In the genomic region with DNA sequence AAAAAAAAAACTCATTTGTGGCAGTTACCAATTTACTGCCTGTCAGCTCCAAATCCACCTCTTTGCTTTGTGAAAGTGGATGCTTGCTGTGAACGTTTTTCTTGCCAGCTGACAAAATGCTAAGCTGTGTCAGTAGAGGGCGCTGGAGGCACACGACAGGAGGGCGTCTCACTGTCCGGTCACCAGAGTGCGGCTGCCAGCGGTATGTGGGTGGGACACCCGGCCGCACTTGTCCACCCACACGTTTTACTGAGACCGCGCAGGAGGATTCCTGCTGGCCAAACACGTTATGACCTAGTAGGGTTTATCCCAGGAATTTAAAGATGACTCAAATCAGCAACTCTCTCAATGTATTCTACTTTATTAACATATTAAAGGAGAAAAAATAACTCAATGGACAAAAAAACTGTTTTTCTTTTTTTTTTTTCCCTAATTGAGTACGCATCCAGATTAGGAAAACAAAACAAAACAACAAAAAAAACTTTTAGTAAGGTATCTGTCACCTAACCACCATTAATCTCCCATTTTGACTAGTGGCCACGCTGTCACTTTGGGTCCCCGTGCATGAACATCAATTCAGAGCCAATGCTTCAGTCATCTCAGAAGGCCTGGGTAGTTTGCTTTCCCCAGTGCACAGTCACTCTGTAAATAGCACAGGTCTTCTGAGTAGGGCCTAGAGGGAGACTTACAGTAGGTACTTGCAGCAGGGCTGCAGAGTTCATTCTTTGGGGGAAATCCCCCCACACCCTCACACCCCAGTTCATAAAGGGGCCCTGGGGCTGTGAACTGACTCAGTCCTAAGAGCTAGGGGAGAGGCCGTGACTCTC, we compare ENCODE assay signal across 1 cellular context.
A peak's percentile ranks its signal among the peaks of the same experiment; 100 is the strongest.
TF ChIP-seq lines count a peak whose summit lies in the region.

No MANE protein-coding gene starts in this region.

TF ChIP-seq in GM12878, 131 proteins besides CTCF, POLR2A, EP300 and RAD21 (continued from another document and continues in another):
- TF ChIP-seq, protein P1, sequence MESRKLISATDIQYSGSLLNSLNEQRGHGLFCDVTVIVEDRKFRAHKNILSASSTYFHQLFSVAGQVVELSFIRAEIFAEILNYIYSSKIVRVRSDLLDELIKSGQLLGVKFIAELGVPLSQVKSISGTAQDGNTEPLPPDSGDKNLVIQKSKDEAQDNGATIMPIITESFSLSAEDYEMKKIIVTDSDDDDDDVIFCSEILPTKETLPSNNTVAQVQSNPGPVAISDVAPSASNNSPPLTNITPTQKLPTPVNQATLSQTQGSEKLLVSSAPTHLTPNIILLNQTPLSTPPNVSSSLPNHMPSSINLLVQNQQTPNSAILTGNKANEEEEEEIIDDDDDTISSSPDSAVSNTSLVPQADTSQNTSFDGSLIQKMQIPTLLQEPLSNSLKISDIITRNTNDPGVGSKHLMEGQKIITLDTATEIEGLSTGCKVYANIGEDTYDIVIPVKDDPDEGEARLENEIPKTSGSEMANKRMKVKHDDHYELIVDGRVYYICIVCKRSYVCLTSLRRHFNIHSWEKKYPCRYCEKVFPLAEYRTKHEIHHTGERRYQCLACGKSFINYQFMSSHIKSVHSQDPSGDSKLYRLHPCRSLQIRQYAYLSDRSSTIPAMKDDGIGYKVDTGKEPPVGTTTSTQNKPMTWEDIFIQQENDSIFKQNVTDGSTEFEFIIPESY (IDR thresholded peaks at IDR 0.05), result 0 out of 2 replicates have a peak, but pooled peaks have one; percentile 4
- TF ChIP-seq SUZ12 (IDR thresholded peaks at IDR 0.05; ENCODE audit: unreplicated experiment) (no peak), NR2C2 (IDR thresholded peaks at IDR 0.05; ENCODE audit: borderline replicate concordance, control insufficient read depth, insufficient read length, low read depth) (no peak), HDAC6 (IDR thresholded peaks at IDR 0.05; ENCODE audit: unreplicated experiment) (no peak), NRF1 (conservative IDR thresholded peaks at IDR 0.05; ENCODE audit: low read depth, low read length) (no peak), RAD51 (IDR thresholded peaks at IDR 0.05) (no peak), MXI1 (IDR thresholded peaks at IDR 0.05; ENCODE audit: low read depth, low read length) (no peak), KAT2A (conservative IDR thresholded peaks at IDR 0.05; ENCODE audit: control insufficient read depth, low read depth, low read length) (no peak), SREBF2 (IDR thresholded peaks at IDR 0.05; ENCODE audit: low read length) (no peak), ASH2L (IDR thresholded peaks at IDR 0.05; ENCODE audit: borderline replicate concordance, low read depth) (no peak), NBN (IDR thresholded peaks at IDR 0.05) (0 out of 2 replicates have a peak, but pooled peaks have one; percentile 12), SIN3A (IDR thresholded peaks at IDR 0.05; ENCODE audit: low read depth, low read length) (no peak), MYC (IDR thresholded peaks at IDR 0.05; ENCODE audit: insufficient read depth, insufficient read length, insufficient replicate concordance, low read length, severe bottlenecking) (no peak), ZNF207 (IDR thresholded peaks at IDR 0.05; ENCODE audit: borderline replicate concordance) (0 out of 2 replicates have a peak, but pooled peaks have one; percentile 36), YY1 (IDR thresholded peaks at IDR 0.05; ENCODE audit: low read depth, low read length) (peak; percentile 51; the same call in 1 of the 2 replicates), MTA3 (IDR thresholded peaks at IDR 0.05; ENCODE audit: borderline replicate concordance, low read length) (no peak), NFYA (IDR thresholded peaks at IDR 0.05; ENCODE audit: borderline replicate concordance, low read depth, low read length) (no peak), KLF5 (IDR thresholded peaks at IDR 0.05; ENCODE audit: partially characterized antibody) (no peak), FOXK2 (IDR thresholded peaks at IDR 0.05) (no peak), PAX8 (IDR thresholded peaks at IDR 0.05) (no peak), GABPA (IDR thresholded peaks at IDR 0.05; ENCODE audit: low read depth) (0 out of 2 replicates have a peak, but pooled peaks have one; percentile 6), JUNB (IDR thresholded peaks at IDR 0.05) (peak; percentile 68), SMC3 (IDR thresholded peaks at IDR 0.05; ENCODE audit: borderline replicate concordance, low read length) (peak; percentile 80)
- TF ChIP-seq, protein P2, sequence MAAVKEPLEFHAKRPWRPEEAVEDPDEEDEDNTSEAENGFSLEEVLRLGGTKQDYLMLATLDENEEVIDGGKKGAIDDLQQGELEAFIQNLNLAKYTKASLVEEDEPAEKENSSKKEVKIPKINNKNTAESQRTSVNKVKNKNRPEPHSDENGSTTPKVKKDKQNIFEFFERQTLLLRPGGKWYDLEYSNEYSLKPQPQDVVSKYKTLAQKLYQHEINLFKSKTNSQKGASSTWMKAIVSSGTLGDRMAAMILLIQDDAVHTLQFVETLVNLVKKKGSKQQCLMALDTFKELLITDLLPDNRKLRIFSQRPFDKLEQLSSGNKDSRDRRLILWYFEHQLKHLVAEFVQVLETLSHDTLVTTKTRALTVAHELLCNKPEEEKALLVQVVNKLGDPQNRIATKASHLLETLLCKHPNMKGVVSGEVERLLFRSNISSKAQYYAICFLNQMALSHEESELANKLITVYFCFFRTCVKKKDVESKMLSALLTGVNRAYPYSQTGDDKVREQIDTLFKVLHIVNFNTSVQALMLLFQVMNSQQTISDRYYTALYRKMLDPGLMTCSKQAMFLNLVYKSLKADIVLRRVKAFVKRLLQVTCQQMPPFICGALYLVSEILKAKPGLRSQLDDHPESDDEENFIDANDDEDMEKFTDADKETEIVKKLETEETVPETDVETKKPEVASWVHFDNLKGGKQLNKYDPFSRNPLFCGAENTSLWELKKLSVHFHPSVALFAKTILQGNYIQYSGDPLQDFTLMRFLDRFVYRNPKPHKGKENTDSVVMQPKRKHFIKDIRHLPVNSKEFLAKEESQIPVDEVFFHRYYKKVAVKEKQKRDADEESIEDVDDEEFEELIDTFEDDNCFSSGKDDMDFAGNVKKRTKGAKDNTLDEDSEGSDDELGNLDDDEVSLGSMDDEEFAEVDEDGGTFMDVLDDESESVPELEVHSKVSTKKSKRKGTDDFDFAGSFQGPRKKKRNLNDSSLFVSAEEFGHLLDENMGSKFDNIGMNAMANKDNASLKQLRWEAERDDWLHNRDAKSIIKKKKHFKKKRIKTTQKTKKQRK (IDR thresholded peaks at IDR 0.05; ENCODE audit: low read depth, low read length), result no peak
- TF ChIP-seq, protein P3, sequence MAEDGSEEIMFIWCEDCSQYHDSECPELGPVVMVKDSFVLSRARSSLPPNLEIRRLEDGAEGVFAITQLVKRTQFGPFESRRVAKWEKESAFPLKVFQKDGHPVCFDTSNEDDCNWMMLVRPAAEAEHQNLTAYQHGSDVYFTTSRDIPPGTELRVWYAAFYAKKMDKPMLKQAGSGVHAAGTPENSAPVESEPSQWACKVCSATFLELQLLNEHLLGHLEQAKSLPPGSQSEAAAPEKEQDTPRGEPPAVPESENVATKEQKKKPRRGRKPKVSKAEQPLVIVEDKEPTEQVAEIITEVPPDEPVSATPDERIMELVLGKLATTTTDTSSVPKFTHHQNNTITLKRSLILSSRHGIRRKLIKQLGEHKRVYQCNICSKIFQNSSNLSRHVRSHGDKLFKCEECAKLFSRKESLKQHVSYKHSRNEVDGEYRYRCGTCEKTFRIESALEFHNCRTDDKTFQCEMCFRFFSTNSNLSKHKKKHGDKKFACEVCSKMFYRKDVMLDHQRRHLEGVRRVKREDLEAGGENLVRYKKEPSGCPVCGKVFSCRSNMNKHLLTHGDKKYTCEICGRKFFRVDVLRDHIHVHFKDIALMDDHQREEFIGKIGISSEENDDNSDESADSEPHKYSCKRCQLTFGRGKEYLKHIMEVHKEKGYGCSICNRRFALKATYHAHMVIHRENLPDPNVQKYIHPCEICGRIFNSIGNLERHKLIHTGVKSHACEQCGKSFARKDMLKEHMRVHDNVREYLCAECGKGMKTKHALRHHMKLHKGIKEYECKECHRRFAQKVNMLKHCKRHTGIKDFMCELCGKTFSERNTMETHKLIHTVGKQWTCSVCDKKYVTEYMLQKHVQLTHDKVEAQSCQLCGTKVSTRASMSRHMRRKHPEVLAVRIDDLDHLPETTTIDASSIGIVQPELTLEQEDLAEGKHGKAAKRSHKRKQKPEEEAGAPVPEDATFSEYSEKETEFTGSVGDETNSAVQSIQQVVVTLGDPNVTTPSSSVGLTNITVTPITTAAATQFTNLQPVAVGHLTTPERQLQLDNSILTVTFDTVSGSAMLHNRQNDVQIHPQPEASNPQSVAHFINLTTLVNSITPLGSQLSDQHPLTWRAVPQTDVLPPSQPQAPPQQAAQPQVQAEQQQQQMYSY (CRISPR knock-in tag; IDR thresholded peaks at IDR 0.05), result no peak
- TF ChIP-seq, protein P4, sequence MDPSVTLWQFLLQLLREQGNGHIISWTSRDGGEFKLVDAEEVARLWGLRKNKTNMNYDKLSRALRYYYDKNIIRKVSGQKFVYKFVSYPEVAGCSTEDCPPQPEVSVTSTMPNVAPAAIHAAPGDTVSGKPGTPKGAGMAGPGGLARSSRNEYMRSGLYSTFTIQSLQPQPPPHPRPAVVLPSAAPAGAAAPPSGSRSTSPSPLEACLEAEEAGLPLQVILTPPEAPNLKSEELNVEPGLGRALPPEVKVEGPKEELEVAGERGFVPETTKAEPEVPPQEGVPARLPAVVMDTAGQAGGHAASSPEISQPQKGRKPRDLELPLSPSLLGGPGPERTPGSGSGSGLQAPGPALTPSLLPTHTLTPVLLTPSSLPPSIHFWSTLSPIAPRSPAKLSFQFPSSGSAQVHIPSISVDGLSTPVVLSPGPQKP (IDR thresholded peaks at IDR 0.05; ENCODE audit: low read depth, low read length), result no peak
- TF ChIP-seq, protein P5, sequence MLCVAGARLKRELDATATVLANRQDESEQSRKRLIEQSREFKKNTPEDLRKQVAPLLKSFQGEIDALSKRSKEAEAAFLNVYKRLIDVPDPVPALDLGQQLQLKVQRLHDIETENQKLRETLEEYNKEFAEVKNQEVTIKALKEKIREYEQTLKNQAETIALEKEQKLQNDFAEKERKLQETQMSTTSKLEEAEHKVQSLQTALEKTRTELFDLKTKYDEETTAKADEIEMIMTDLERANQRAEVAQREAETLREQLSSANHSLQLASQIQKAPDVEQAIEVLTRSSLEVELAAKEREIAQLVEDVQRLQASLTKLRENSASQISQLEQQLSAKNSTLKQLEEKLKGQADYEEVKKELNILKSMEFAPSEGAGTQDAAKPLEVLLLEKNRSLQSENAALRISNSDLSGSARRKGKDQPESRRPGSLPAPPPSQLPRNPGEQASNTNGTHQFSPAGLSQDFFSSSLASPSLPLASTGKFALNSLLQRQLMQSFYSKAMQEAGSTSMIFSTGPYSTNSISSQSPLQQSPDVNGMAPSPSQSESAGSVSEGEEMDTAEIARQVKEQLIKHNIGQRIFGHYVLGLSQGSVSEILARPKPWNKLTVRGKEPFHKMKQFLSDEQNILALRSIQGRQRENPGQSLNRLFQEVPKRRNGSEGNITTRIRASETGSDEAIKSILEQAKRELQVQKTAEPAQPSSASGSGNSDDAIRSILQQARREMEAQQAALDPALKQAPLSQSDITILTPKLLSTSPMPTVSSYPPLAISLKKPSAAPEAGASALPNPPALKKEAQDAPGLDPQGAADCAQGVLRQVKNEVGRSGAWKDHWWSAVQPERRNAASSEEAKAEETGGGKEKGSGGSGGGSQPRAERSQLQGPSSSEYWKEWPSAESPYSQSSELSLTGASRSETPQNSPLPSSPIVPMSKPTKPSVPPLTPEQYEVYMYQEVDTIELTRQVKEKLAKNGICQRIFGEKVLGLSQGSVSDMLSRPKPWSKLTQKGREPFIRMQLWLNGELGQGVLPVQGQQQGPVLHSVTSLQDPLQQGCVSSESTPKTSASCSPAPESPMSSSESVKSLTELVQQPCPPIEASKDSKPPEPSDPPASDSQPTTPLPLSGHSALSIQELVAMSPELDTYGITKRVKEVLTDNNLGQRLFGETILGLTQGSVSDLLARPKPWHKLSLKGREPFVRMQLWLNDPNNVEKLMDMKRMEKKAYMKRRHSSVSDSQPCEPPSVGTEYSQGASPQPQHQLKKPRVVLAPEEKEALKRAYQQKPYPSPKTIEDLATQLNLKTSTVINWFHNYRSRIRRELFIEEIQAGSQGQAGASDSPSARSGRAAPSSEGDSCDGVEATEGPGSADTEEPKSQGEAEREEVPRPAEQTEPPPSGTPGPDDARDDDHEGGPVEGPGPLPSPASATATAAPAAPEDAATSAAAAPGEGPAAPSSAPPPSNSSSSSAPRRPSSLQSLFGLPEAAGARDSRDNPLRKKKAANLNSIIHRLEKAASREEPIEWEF (IDR thresholded peaks at IDR 0.05; ENCODE audit: insufficient replicate concordance, low read depth, low read length), result no peak
- TF ChIP-seq, protein P6, sequence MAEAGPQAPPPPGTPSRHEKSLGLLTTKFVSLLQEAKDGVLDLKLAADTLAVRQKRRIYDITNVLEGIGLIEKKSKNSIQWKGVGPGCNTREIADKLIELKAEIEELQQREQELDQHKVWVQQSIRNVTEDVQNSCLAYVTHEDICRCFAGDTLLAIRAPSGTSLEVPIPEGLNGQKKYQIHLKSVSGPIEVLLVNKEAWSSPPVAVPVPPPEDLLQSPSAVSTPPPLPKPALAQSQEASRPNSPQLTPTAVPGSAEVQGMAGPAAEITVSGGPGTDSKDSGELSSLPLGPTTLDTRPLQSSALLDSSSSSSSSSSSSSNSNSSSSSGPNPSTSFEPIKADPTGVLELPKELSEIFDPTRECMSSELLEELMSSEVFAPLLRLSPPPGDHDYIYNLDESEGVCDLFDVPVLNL (IDR thresholded peaks at IDR 0.05; ENCODE audit: low read depth, low read length), result no peak
- TF ChIP-seq, protein P7, sequence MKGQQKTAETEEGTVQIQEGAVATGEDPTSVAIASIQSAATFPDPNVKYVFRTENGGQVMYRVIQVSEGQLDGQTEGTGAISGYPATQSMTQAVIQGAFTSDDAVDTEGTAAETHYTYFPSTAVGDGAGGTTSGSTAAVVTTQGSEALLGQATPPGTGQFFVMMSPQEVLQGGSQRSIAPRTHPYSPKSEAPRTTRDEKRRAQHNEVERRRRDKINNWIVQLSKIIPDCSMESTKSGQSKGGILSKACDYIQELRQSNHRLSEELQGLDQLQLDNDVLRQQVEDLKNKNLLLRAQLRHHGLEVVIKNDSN (IDR thresholded peaks at IDR 0.05; ENCODE audit: borderline replicate concordance, extremely low read length, insufficient read depth, low read depth, low read length), result no peak
